Comparison of ENCODE assay signal across 13 cellular contexts in genomic region chr3:15974647-15975046, GRCh38.
DNase-seq lines count a peak whose midpoint lies in the region; ATAC-seq, FAIRE-seq and TF ChIP-seq lines count a peak whose summit lies in the region.
"Had no signal": no experiment of that assay in that cellular context is flagged by ENCODE, and none has a peak within 500 bp of the region (broad histone marks: within the 10 kb centered on the region; RNA-seq: fewer than 3 reads in every experiment).

No MANE protein-coding gene starts in this region.

- no peaks in the 10 kb centered on the region for H3K4me1 ChIP-seq in Loucy (ENCODE audit: insufficient read depth, low read length, poor library complexity, severe bottlenecking)
- H3K4me1 ChIP-seq in pancreas, result no peaks in the 10 kb centered on the region
- H3K4me1 ChIP-seq: A549, parathyroid adenoma had no signal

- H3K9me3 Mint-ChIP-seq in WTC11, result peaks cover 18% of the 10 kb centered on the region
- peaks cover 21% of the 10 kb centered on the region for H3K9me3 Mint-ChIP-seq in nephron progenitor cell
- H3K9me3 Mint-ChIP-seq in activated T-helper 1 cell treated with anti-CD3 and anti-CD28 coated beads, Interleukin-12 subunit alpha, Interleukin-12 subunit beta, Interleukin-2, Interleukin-4 antibody, amounts not matched to agents 30 ng/mL and 10 ng/mL and 1 ng/mL, durations not matched to agents 14 hours and 24 hours and 36 hours, result no peaks in the 10 kb centered on the region

- H3K4me3 Mint-ChIP-seq in WTC11 (no peak overlapping the region), nephron progenitor cell (no peak overlapping the region)
- H3K4me3 Mint-ChIP-seq in activated T-helper 1 cell treated with anti-CD3 and anti-CD28 coated beads, Interleukin-12 subunit alpha, Interleukin-12 subunit beta, Interleukin-2, Interleukin-4 antibody, amounts not matched to agents 30 ng/mL and 10 ng/mL and 1 ng/mL, durations not matched to agents 14 hours and 24 hours and 36 hours, result no peak overlapping the region
- H3K4me3 Mint-ChIP-seq: activated naive CD8-positive, alpha-beta T cell had no signal

- peak overlapping the region; percentile 92 for H2AFZ ChIP-seq in Loucy (ENCODE audit: low read length)
- H2AFZ ChIP-seq: parathyroid adenoma had no signal

- H3K27me3 Mint-ChIP-seq in WTC11 (ENCODE audit: low read depth), result no peaks in the 10 kb centered on the region
- H3K27me3 Mint-ChIP-seq in nephron progenitor cell (ENCODE audit: low read depth, poor library complexity), result peaks cover 17% of the 10 kb centered on the region
- H3K27me3 Mint-ChIP-seq in activated T-helper 1 cell treated with anti-CD3 and anti-CD28 coated beads, Interleukin-12 subunit alpha, Interleukin-12 subunit beta, Interleukin-2, Interleukin-4 antibody, amounts not matched to agents 30 ng/mL and 10 ng/mL and 1 ng/mL, durations not matched to agents 14 hours and 24 hours and 36 hours (ENCODE audit: insufficient read depth), result peaks cover 3% of the 10 kb centered on the region
- H3K27me3 Mint-ChIP-seq: activated naive CD8-positive, alpha-beta T cell had no signal

- CTCF ChIA-PET in WTC11 (lab: Charles Lee), result interaction anchor here (0.6 to 1.8 kb wide), 36 partner anchors 8 to 480 kb away, joined by 3 to 22 read pairs (median 4); no protein-coding TSS in a partner anchor

- H3K4me2 ChIP-seq in Loucy (ENCODE audit: low read depth, low read length, poor library complexity, severe bottlenecking), result no peak overlapping the region
- H3K4me2 ChIP-seq: A549 had no signal

- H3K4me3 ChIP-seq in Loucy (ENCODE audit: low read length, poor library complexity, severe bottlenecking), result no peak overlapping the region
- no peak overlapping the region for H3K4me3 ChIP-seq in pancreas
- H3K4me3 ChIP-seq: A549 had no signal

- no peaks in the 10 kb centered on the region for H3K36me3 Mint-ChIP-seq in WTC11
- peaks cover 4% of the 10 kb centered on the region for H3K36me3 Mint-ChIP-seq in nephron progenitor cell (ENCODE audit: low read depth)
- H3K36me3 Mint-ChIP-seq in activated T-helper 1 cell treated with anti-CD3 and anti-CD28 coated beads, Interleukin-12 subunit alpha, Interleukin-12 subunit beta, Interleukin-2, Interleukin-4 antibody, amounts not matched to agents 30 ng/mL and 10 ng/mL and 1 ng/mL, durations not matched to agents 14 hours and 24 hours and 36 hours (ENCODE audit: low read depth), result no peaks in the 10 kb centered on the region
- H3K36me3 Mint-ChIP-seq: activated naive CD8-positive, alpha-beta T cell had no signal

- intact Hi-C loops in activated T-helper 1 cell treated with anti-CD3 and anti-CD28 coated beads, Interleukin-12 subunit alpha, Interleukin-12 subunit beta, Interleukin-2, Interleukin-4 antibody, amounts not matched to agents 30 ng/mL and 10 ng/mL and 1 ng/mL, durations not matched to agents 14 hours and 24 hours and 36 hours (cut with micrococcal nuclease), result no loop called here
- intact Hi-C loops in pancreas (cut with DNase I), result no loop called here

- no peaks in the 10 kb centered on the region for H3K9me3 ChIP-seq in Loucy (ENCODE audit: insufficient read depth, low read depth, low read length)
- H3K9me3 ChIP-seq in pancreas, result no peaks in the 10 kb centered on the region
- H3K9me3 ChIP-seq: A549 had no signal

- POLR2A ChIA-PET in WTC11 (lab: Charles Lee), result no interaction called here

- no peaks in the 10 kb centered on the region for H3K79me2 ChIP-seq in Loucy (ENCODE audit: insufficient read depth, low read length)
- H3K79me2 ChIP-seq: parathyroid adenoma had no signal

- no peaks in the 10 kb centered on the region for H3K36me3 ChIP-seq in Loucy (ENCODE audit: insufficient read depth, low read length)
- H3K36me3 ChIP-seq in pancreas, result no peaks in the 10 kb centered on the region

- no peak overlapping the region for H3K9ac ChIP-seq in Loucy (ENCODE audit: low read depth, low read length, poor library complexity, severe bottlenecking)
- H3K9ac ChIP-seq: parathyroid adenoma had no signal

- 20% methylated on average over 6 of the region's 6 CpGs for WGBS in pancreas, 2 donors

- no peaks in the 10 kb centered on the region for H4K20me1 ChIP-seq in Loucy (ENCODE audit: insufficient read depth, low read length, poor library complexity, severe bottlenecking)

- ATAC-seq in WTC11 (peak; percentile 95), HG03108 (IDR thresholded peaks at IDR 0.05; ENCODE audit: unreplicated experiment) (no peak), pancreas (no peak)

- H3K27ac ChIP-seq in pancreas, result no peak overlapping the region
- H3K27ac ChIP-seq: A549, parathyroid adenoma had no signal

- H3K27ac Mint-ChIP-seq in WTC11, result no peak overlapping the region
- no peak overlapping the region for H3K27ac Mint-ChIP-seq in nephron progenitor cell
- H3K27ac Mint-ChIP-seq in activated T-helper 1 cell treated with anti-CD3 and anti-CD28 coated beads, Interleukin-12 subunit alpha, Interleukin-12 subunit beta, Interleukin-2, Interleukin-4 antibody, amounts not matched to agents 30 ng/mL and 10 ng/mL and 1 ng/mL, durations not matched to agents 14 hours and 24 hours and 36 hours, result no peak overlapping the region
- H3K27ac Mint-ChIP-seq: activated naive CD8-positive, alpha-beta T cell had no signal

- peak; percentile 64 for TF ChIP-seq CTCF in Loucy (conservative IDR thresholded peaks at IDR 0.05; ENCODE audit: low read length)
- peak; percentile 54 for TF ChIP-seq CTCF in WTC11 (IDR thresholded peaks at IDR 0.05)
- TF ChIP-seq CTCF in nephron progenitor cell (IDR thresholded peaks at IDR 0.05), result peak; percentile 14
- TF ChIP-seq CTCF in pancreas (IDR thresholded peaks at IDR 0.05), result no peak

- no peaks in the 10 kb centered on the region for H3F3A ChIP-seq in Loucy (ENCODE audit: low read depth)

- no peak for FAIRE-seq in pancreas (lab: Jason Lieb, UNC)
- FAIRE-seq: A549 had no signal

- no peaks in the 10 kb centered on the region for H3K9me2 ChIP-seq in Loucy (replicated peaks; ENCODE audit: low read depth, low read length)

- H3K4me1 Mint-ChIP-seq in WTC11 (0 out of 2 replicates have a peak, but pooled peaks cover 8% of the 10 kb centered on the region), nephron progenitor cell (peaks cover 8% of the 10 kb centered on the region)
- H3K4me1 Mint-ChIP-seq in activated T-helper 1 cell treated with anti-CD3 and anti-CD28 coated beads, Interleukin-12 subunit alpha, Interleukin-12 subunit beta, Interleukin-2, Interleukin-4 antibody, amounts not matched to agents 30 ng/mL and 10 ng/mL and 1 ng/mL, durations not matched to agents 14 hours and 24 hours and 36 hours (ENCODE audit: low read depth), result no peaks in the 10 kb centered on the region

- DNase-seq in NCI-H524 (lab: John Stamatoyannopoulos, UW) (peak; percentile 15 to 38), NCI-H524 treated with DMSO at 0.1 percent for 48 hours (lab: John Stamatoyannopoulos, UW) (no peak), WTC11 (ENCODE audit: low spot score) (peak; percentile 78), nephron progenitor cell (no peak), pancreas (no peak)
- no peak for DNase-seq in activated T-helper 1 cell treated with anti-CD3 and anti-CD28 coated beads, Interleukin-12 subunit alpha, Interleukin-12 subunit beta, Interleukin-2, Interleukin-4 antibody, amounts not matched to agents 30 ng/mL and 10 ng/mL and 1 ng/mL, durations not matched to agents 14 hours and 24 hours and 36 hours (ENCODE audit: low spot score)
- DNase-seq: activated CD4-positive, CD25-positive, alpha-beta regulatory T cell treated with anti-CD3 and anti-CD28 coated beads, Interleukin-2, amount 50 U/mL, for 72 hours; kidney glomerular epithelial cell had no signal

- H3K27me3 ChIP-seq in Loucy (ENCODE audit: insufficient read depth, low read length, poor library complexity, severe bottlenecking) (peaks cover 4% of the 10 kb centered on the region), pancreas (no peaks in the 10 kb centered on the region)

TF ChIP-seq in WTC11, 78 proteins besides CTCF, POLR2A, EP300 and RAD21:
- TF ChIP-seq ZNF671 (CRISPR knock-in tag; IDR thresholded peaks at IDR 0.05), result no peak
- no peak for TF ChIP-seq TCF7 (CRISPR knock-in tag; IDR thresholded peaks at IDR 0.05; ENCODE audit: low read depth)

Comparison
In these comparisons a context has a peak if more than half of its experiments do, and no peak if none do; other contexts are left out.
1. DNase-seq: peak in NCI-H524 (2 of 2) and WTC11 (single experiment); none in NCI-H524 treated with DMSO at 0.1 percent for 48 hours (single experiment), nephron progenitor cell (single experiment), activated T-helper 1 cell treated with anti-CD3 and anti-CD28 coated beads, Interleukin-12 subunit alpha, Interleukin-12 subunit beta, Interleukin-2, Interleukin-4 antibody, amounts not matched to agents 30 ng/mL and 10 ng/mL and 1 ng/mL, durations not matched to agents 14 hours and 24 hours and 36 hours (single experiment) and pancreas (0 of 6).
2. CTCF ChIP-seq: peak in Loucy (single experiment), WTC11 (single experiment) and nephron progenitor cell (single experiment); none in pancreas (0 of 4).